Comparison of ENCODE assay signal across 12 cellular contexts in the genomic region with DNA sequence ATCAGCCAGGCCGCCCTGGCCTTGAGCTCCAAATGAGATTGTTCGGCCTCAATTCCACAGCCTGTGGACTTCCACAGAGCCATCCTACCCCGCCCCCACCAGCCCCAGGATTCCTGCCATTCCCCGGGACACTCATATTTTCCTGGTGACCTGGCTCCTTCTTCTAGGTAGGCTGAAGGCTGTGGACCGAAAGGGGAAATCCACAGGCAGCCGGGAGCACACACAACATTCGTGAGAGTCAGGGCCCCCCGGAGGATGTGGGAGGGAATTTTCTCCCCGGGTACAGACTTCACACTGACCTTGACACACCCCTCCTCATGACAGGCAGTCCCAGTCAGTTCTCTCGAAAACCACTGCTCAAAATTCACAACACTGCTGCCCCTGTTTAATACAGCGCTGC. TPM values are rescaled to one million over a fixed set of nuclear protein-coding genes. Genes with fewer than 3 reads are reported as not detected.
A peak's percentile ranks its signal among the peaks of the same experiment; 100 is the strongest.
DNase-seq lines count a peak whose midpoint lies in the region; ATAC-seq and TF ChIP-seq lines count a peak whose summit lies in the region.
"Had no signal": no experiment of that assay in that cellular context is flagged by ENCODE, and none has a peak within 500 bp of the region (broad histone marks: within the 10 kb centered on the region; RNA-seq: fewer than 3 reads in every experiment).

No MANE protein-coding gene starts in this region.

- no peaks in the 10 kb centered on the region for H3F3A ChIP-seq in smooth muscle cell (ENCODE audit: low read depth)

- DNase-seq in SJSA1 (ENCODE audit: low read depth in 1 of 2, low spot score in 2 of 2) (peak; percentile 8 to 47), fibroblast of lung (ENCODE audit: low read depth in 2 of 2) (peak; percentile 20 to 78), smooth muscle cell (lab: John Stamatoyannopoulos, UW; ENCODE audit: unreplicated experiment) (no peak), GM20000 (ENCODE audit: low spot score) (no peak)
- no peak for DNase-seq in effector memory CD4-positive, alpha-beta T cell
- DNase-seq: KG1; NCI-H446; stimulated activated naive CD4-positive, alpha-beta T cell; T-helper 1 cell had no signal

- TF ChIP-seq CTCF in GM12873 (IDR thresholded peaks at IDR 0.05; ENCODE audit: insufficient read depth, low read depth, low read length, missing control alignments) (peak; percentile 21), fibroblast of lung (conservative IDR thresholded peaks at IDR 0.05 in 1 of 2, IDR thresholded peaks at IDR 0.05 in 1 of 2; ENCODE audit: low read depth in 1 of 2, low read length in 2 of 2) (peak in 1 of 2 donors; percentile 10), smooth muscle cell (IDR thresholded peaks at IDR 0.05; ENCODE audit: borderline replicate concordance, insufficient read depth, poor library complexity, severe bottlenecking) (no peak), GM20000 (IDR thresholded peaks at IDR 0.05; ENCODE audit: extremely low read depth, missing control alignments) (no peak)

- no peak overlapping the region for H3K4me2 ChIP-seq in fibroblast of lung (ENCODE audit: extremely low read depth, insufficient read depth, low read length)
- H3K4me2 ChIP-seq in smooth muscle cell = peak overlapping the region; percentile 44

- no peaks in the 10 kb centered on the region; the same call in none of the 2 replicates for H3K36me3 ChIP-seq in SJSA1
- peaks cover 8% of the 10 kb centered on the region for H3K36me3 ChIP-seq in fibroblast of lung (ENCODE audit: control insufficient read depth, insufficient read depth, low read length)
- no peaks in the 10 kb centered on the region for H3K36me3 ChIP-seq in smooth muscle cell (ENCODE audit: low read depth)
- H3K36me3 ChIP-seq in effector memory CD4-positive, alpha-beta T cell (ENCODE audit: control insufficient read depth, insufficient read depth, low read length) = no peaks in the 10 kb centered on the region

- H3K9me3 ChIP-seq in SJSA1 (replicated peaks) = no peaks in the 10 kb centered on the region
- H3K9me3 ChIP-seq in fibroblast of lung (ENCODE audit: control insufficient read depth, insufficient read depth, low read depth, low read length) = no peaks in the 10 kb centered on the region
- no peaks in the 10 kb centered on the region for H3K9me3 ChIP-seq in smooth muscle cell (replicated peaks; ENCODE audit: low read depth)
- no peaks in the 10 kb centered on the region for H3K9me3 ChIP-seq in effector memory CD4-positive, alpha-beta T cell (ENCODE audit: control insufficient read depth, low read length)

- no peak for ATAC-seq in HG03097 (IDR thresholded peaks at IDR 0.05; ENCODE audit: low FRiP score, unreplicated experiment)
- ATAC-seq in GM21447 (IDR thresholded peaks at IDR 0.05; ENCODE audit: unreplicated experiment) = no peak

- H3K9ac ChIP-seq in fibroblast of lung (ENCODE audit: insufficient read depth, low read length) (no peak overlapping the region), smooth muscle cell (ENCODE audit: low read depth) (peak overlapping the region; percentile 58)

- no peaks in the 10 kb centered on the region for H4K20me1 ChIP-seq in fibroblast of lung (ENCODE audit: control insufficient read depth, extremely low read depth, insufficient read depth, low read length)
- no peaks in the 10 kb centered on the region for H4K20me1 ChIP-seq in smooth muscle cell (ENCODE audit: low read depth)

- H3K27ac ChIP-seq in SJSA1 = no peak overlapping the region
- H3K27ac ChIP-seq in fibroblast of lung (ENCODE audit: insufficient read depth, low read length) = no peak overlapping the region
- H3K27ac ChIP-seq in smooth muscle cell (ENCODE audit: low read depth) = peak overlapping the region; percentile 57
- no peak overlapping the region for H3K27ac ChIP-seq in effector memory CD4-positive, alpha-beta T cell (ENCODE audit: insufficient read depth, low read length, poor library complexity, severe bottlenecking)

- H3K4me1 ChIP-seq in SJSA1 (replicated peaks) (peaks cover 10% of the 10 kb centered on the region), fibroblast of lung (ENCODE audit: control insufficient read depth, extremely low read depth, insufficient read depth, low read length) (peaks cover 13% of the 10 kb centered on the region), smooth muscle cell (ENCODE audit: low read depth) (no peaks in the 10 kb centered on the region)
- H3K4me1 ChIP-seq in effector memory CD4-positive, alpha-beta T cell (ENCODE audit: control insufficient read depth, insufficient read depth, low read length, poor library complexity, severe bottlenecking) = peaks cover 4% of the 10 kb centered on the region

- WGBS in smooth muscle cell (ENCODE audit: low lambda C conversion rate) = 29% methylated on average over 11 of the region's 11 CpGs

- H2AFZ ChIP-seq in fibroblast of lung (ENCODE audit: low read length) (no peak overlapping the region), smooth muscle cell (ENCODE audit: low read depth) (no peak overlapping the region)

- H3K4me3 ChIP-seq in SJSA1 = no peak overlapping the region
- H3K4me3 ChIP-seq in fibroblast of lung (replicated peaks in 1 of 4; ENCODE audit: control extremely low read depth in 1 of 4, insufficient read depth in 1 of 4, low read depth in 3 of 4, low read length in 4 of 4) = no peak overlapping the region
- H3K4me3 ChIP-seq in smooth muscle cell = no peak overlapping the region
- no peak overlapping the region for H3K4me3 ChIP-seq in effector memory CD4-positive, alpha-beta T cell (ENCODE audit: insufficient read depth, low read depth, low read length, poor library complexity, severe bottlenecking)

- H3K27me3 ChIP-seq in SJSA1 (replicated peaks) = no peaks in the 10 kb centered on the region
- H3K27me3 ChIP-seq in fibroblast of lung (ENCODE audit: control insufficient read depth, insufficient read depth, low read length) = no peaks in the 10 kb centered on the region
- H3K27me3 ChIP-seq in smooth muscle cell (ENCODE audit: low read depth) = no peaks in the 10 kb centered on the region
- no peaks in the 10 kb centered on the region for H3K27me3 ChIP-seq in effector memory CD4-positive, alpha-beta T cell (replicated peaks; ENCODE audit: control insufficient read depth, insufficient read depth, low read length, poor library complexity, severe bottlenecking)

- peaks cover 6% of the 10 kb centered on the region for H3K79me2 ChIP-seq in fibroblast of lung (ENCODE audit: control insufficient read depth, insufficient read depth, low read length)
- H3K79me2 ChIP-seq in smooth muscle cell (ENCODE audit: low read depth) = no peaks in the 10 kb centered on the region

RNA-seq across cellular contexts. Expression of a gene that starts 39.9 kb away (rescaled TPM):
- total RNA-seq in SJSA1 (2014; rRNA removed; shearing (Covaris generic)) = 0.38 and 0.55 TPM in 2 replicates
- total RNA-seq in fibroblast of lung = 5.4 and 8.9 TPM in 2 replicates
- 9.2 and 10.2 TPM in 2 replicates for polyA plus RNA-seq in fibroblast of lung
- 22.7 and 24.7 TPM in 2 replicates for polyA plus RNA-seq in fibroblast of lung (2012)
- 32.9 and 48.0 TPM in 2 replicates for polyA minus RNA-seq in fibroblast of lung (ENCODE audit: low replicate concordance)
- 1.7 and 2.7 TPM in 2 replicates for total RNA-seq in smooth muscle cell
- polyA plus RNA-seq in smooth muscle cell = 3.8 and 8.0 TPM in 2 replicates

Comparison
In these comparisons a context has a peak if more than half of its experiments do, and no peak if none do; other contexts are left out.
1. DNase-seq: peak in SJSA1 (2 of 2) and fibroblast of lung (2 of 2); none in smooth muscle cell (single experiment), effector memory CD4-positive, alpha-beta T cell (0 of 3) and GM20000 (single experiment).